19 cellular contexts compared by ENCODE assay signal in the genomic region with DNA sequence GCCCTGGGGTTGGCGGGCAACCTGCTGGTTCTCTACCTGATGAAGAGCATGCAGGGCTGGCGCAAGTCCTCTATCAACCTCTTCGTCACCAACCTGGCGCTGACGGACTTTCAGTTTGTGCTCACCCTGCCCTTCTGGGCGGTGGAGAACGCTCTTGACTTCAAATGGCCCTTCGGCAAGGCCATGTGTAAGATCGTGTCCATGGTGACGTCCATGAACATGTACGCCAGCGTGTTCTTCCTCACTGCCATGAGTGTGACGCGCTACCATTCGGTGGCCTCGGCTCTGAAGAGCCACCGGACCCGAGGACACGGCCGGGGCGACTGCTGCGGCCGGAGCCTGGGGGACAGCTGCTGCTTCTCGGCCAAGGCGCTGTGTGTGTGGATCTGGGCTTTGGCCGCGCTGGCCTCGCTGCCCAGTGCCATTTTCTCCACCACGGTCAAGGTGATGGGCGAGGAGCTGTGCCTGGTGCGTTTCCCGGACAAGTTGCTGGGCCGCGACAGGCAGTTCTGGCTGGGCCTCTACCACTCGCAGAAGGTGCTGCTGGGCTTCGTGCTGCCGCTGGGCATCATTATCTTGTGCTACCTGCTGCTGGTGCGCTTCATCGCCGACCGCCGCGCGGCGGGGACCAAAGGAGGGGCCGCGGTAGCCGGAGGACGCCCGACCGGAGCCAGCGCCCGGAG. TPM values are rescaled to one million over a fixed set of nuclear protein-coding genes. Genes with fewer than 3 reads are reported as not detected.
DNase-seq lines count a peak whose midpoint lies in the region; ATAC-seq, FAIRE-seq and TF ChIP-seq lines count a peak whose summit lies in the region.
"Had no signal": no experiment of that assay in that cellular context is flagged by ENCODE, and none has a peak within 500 bp of the region (broad histone marks: within the 10 kb centered on the region; RNA-seq: fewer than 3 reads in every experiment).

No MANE protein-coding gene starts in this region.

- intact Hi-C loops in breast epithelium (cut with DNase I; ENCODE audit: low total_unique reads), result no loop called here
- intact Hi-C loops in MCF 10A (cut with micrococcal nuclease), result loop anchor here (10.0 kb wide), 1 partner anchor 462 kb away; no protein-coding TSS in a partner anchor
- intact Hi-C loops in lower lobe of right lung (cut with DNase I), result no loop called here

- H3K27me3 Mint-ChIP-seq in MCF 10A (ENCODE audit: insufficient read depth, unreplicated experiment), result peaks cover 45% of the 10 kb centered on the region
- H3K27me3 Mint-ChIP-seq in osteocyte (ENCODE audit: unreplicated experiment), result peaks cover 33% of the 10 kb centered on the region

- no peak for ATAC-seq in lower lobe of right lung
- ATAC-seq in thoracic aorta (ENCODE audit: insufficient number of reproducible peaks, low FRiP score, low read depth), result no peak
- no peak for ATAC-seq in GM18861 (IDR thresholded peaks at IDR 0.05; ENCODE audit: unreplicated experiment)

- H3K4me1 Mint-ChIP-seq in MCF 10A (ENCODE audit: insufficient read depth, unreplicated experiment), result peaks cover 7% of the 10 kb centered on the region
- H3K4me1 Mint-ChIP-seq in osteocyte (ENCODE audit: unreplicated experiment), result peaks cover 8% of the 10 kb centered on the region

- POLR2A ChIA-PET in MCF 10A (lab: Yijun Ruan, JAX), result no interaction called here

- DNase-seq in breast epithelium (ENCODE audit: low spot score in 2 of 2) (no peak), MCF 10A (ENCODE audit: unreplicated experiment) (no peak), bronchial epithelial cell (ENCODE audit: low read depth) (no peak), lower lobe of right lung (no peak), thoracic aorta (ENCODE audit: low spot score) (no peak), nucleus accumbens (lab: John Stamatoyannopoulos, UW) (no peak), osteocyte (ENCODE audit: extremely low spot score, unreplicated experiment) (no peak)
- DNase-seq: activated CD4-positive, alpha-beta memory T cell treated with anti-CD3 and anti-CD28 coated beads for 36 hours; COR-L47; KG1; NCI-H1417 treated with DMSO at 0.1 percent for 48 hours; stimulated activated CD4-positive, alpha-beta T cell treated with anti-CD3 and anti-CD28 coated beads, Interleukin-15, amount 100 ng/mL, for 24 hours had no signal

- peak; percentile 32 for FAIRE-seq in bronchial epithelial cell (lab: Jason Lieb, UNC)
- FAIRE-seq: GM12892 had no signal

- H3K36me3 Mint-ChIP-seq in MCF 10A (ENCODE audit: insufficient read depth, unreplicated experiment), result no peaks in the 10 kb centered on the region
- no peaks in the 10 kb centered on the region for H3K36me3 Mint-ChIP-seq in osteocyte (ENCODE audit: unreplicated experiment)
- H3K36me3 Mint-ChIP-seq: activated CD4-positive, alpha-beta memory T cell treated with anti-CD3 and anti-CD28 coated beads for 36 hours had no signal

- H3K9me3 Mint-ChIP-seq in MCF 10A (ENCODE audit: unreplicated experiment) (no peaks in the 10 kb centered on the region), osteocyte (ENCODE audit: unreplicated experiment) (no peaks in the 10 kb centered on the region)
- H3K9me3 Mint-ChIP-seq: activated CD4-positive, alpha-beta memory T cell treated with anti-CD3 and anti-CD28 coated beads for 36 hours; activated T-helper 1 cell treated with anti-CD3 and anti-CD28 coated beads, Interleukin-12 subunit alpha, Interleukin-12 subunit beta, Interleukin-2, Interleukin-4 antibody, amounts not matched to agents 30 ng/mL and 10 ng/mL and 1 ng/mL, durations not matched to agents 14 hours and 24 hours and 36 hours had no signal

- H3K27ac Mint-ChIP-seq in MCF 10A (ENCODE audit: low read depth, unreplicated experiment) (no peak overlapping the region), osteocyte (ENCODE audit: unreplicated experiment) (no peak overlapping the region)
- H3K27ac Mint-ChIP-seq: activated CD4-positive, alpha-beta memory T cell treated with anti-CD3 and anti-CD28 coated beads for 36 hours; activated T-helper 1 cell treated with anti-CD3 and anti-CD28 coated beads, Interleukin-12 subunit alpha, Interleukin-12 subunit beta, Interleukin-2, Interleukin-4 antibody, amounts not matched to agents 30 ng/mL and 10 ng/mL and 1 ng/mL, durations not matched to agents 14 hours and 24 hours and 36 hours had no signal

- peaks cover 8 to 47% of the 10 kb centered on the region in 2 donors for H3K27me3 ChIP-seq in breast epithelium
- H3K27me3 ChIP-seq in bronchial epithelial cell (ENCODE audit: control insufficient read depth, insufficient read depth, low read length), result peaks cover 27% of the 10 kb centered on the region
- H3K27me3 ChIP-seq in lower lobe of right lung (ENCODE audit: low read depth), result peaks cover 66% of the 10 kb centered on the region
- peaks cover 16% of the 10 kb centered on the region for H3K27me3 ChIP-seq in thoracic aorta (replicated peaks; ENCODE audit: insufficient read depth)

- H3K36me3 ChIP-seq in breast epithelium (no peaks in the 10 kb centered on the region), bronchial epithelial cell (ENCODE audit: control insufficient read depth, insufficient read depth, low read length) (no peaks in the 10 kb centered on the region), lower lobe of right lung (no peaks in the 10 kb centered on the region), thoracic aorta (no peaks in the 10 kb centered on the region)

- peak overlapping the region; percentile 20 to 64 (median 34) for H3K4me3 ChIP-seq in breast epithelium
- no peak overlapping the region for H3K4me3 ChIP-seq in bronchial epithelial cell (ENCODE audit: low read depth, low read length)
- peak overlapping the region; percentile 36 for H3K4me3 ChIP-seq in lower lobe of right lung
- H3K4me3 ChIP-seq in thoracic aorta, result peak overlapping the region; percentile 66
- H3K4me3 ChIP-seq: SK-N-MC had no signal

- BruUV-seq in MCF 10A (replicated peaks; lab: Mats Ljungman, UMichigan), result no TSS peak

- no peak for TF ChIP-seq POLR2A in breast epithelium (IDR thresholded peaks at IDR 0.05)

- no peak overlapping the region for H3K4me3 Mint-ChIP-seq in MCF 10A (ENCODE audit: unreplicated experiment)
- no peak overlapping the region for H3K4me3 Mint-ChIP-seq in osteocyte (ENCODE audit: unreplicated experiment)
- H3K4me3 Mint-ChIP-seq: activated CD4-positive, alpha-beta memory T cell treated with anti-CD3 and anti-CD28 coated beads for 36 hours; activated T-helper 1 cell treated with anti-CD3 and anti-CD28 coated beads, Interleukin-12 subunit alpha, Interleukin-12 subunit beta, Interleukin-2, Interleukin-4 antibody, amounts not matched to agents 30 ng/mL and 10 ng/mL and 1 ng/mL, durations not matched to agents 14 hours and 24 hours and 36 hours had no signal

- CTCF ChIA-PET in MCF 10A (lab: Yijun Ruan, JAX), result interaction anchor here (4.7 to 7.3 kb wide), 2 partner anchors 467 to 502 kb away, joined by 30 to 72 read pairs; no protein-coding TSS in a partner anchor

- H3K9me3 ChIP-seq in breast epithelium, result no peaks in the 10 kb centered on the region
- no peaks in the 10 kb centered on the region for H3K9me3 ChIP-seq in lower lobe of right lung
- no peaks in the 10 kb centered on the region for H3K9me3 ChIP-seq in thoracic aorta

- no peak overlapping the region for H3K27ac ChIP-seq in breast epithelium
- H3K27ac ChIP-seq in lower lobe of right lung, result no peak overlapping the region
- H3K27ac ChIP-seq in thoracic aorta, result no peak overlapping the region
- H3K27ac ChIP-seq: foreskin keratinocyte, SK-N-MC had no signal

- H3K4me1 ChIP-seq in breast epithelium (peaks cover 0 to 4% of the 10 kb centered on the region in 2 donors), lower lobe of right lung (peaks cover 16% of the 10 kb centered on the region), thoracic aorta (ENCODE audit: control insufficient read depth in 1 of 2, low read depth in 2 of 2) (peaks cover 10 to 25% of the 10 kb centered on the region in 2 donors)
- H3K4me1 ChIP-seq: foreskin keratinocyte had no signal

- TF ChIP-seq CTCF in breast epithelium (IDR thresholded peaks at IDR 0.05), result no peak
- TF ChIP-seq CTCF in MCF 10A (IDR thresholded peaks at IDR 0.05; ENCODE audit: unreplicated experiment), result no peak
- no peak for TF ChIP-seq CTCF in bronchial epithelial cell (IDR thresholded peaks at IDR 0.05; ENCODE audit: insufficient read depth, low read length, severe bottlenecking)
- TF ChIP-seq CTCF in lower lobe of right lung (IDR thresholded peaks at IDR 0.05), result no peak
- no peak for TF ChIP-seq CTCF in thoracic aorta (IDR thresholded peaks at IDR 0.05)
- TF ChIP-seq CTCF in osteocyte (IDR thresholded peaks at IDR 0.05), result no peak

RNA-seq across cellular contexts. Expression of a gene that starts 1.0 kb away (rescaled TPM):
- not detected for total RNA-seq in breast epithelium
- not detected in 2 replicates for total RNA-seq in MCF 10A (2022)
- total RNA-seq in bronchial epithelial cell, result not detected in 2 replicates
- total RNA-seq in lower lobe of right lung, result not detected
- total RNA-seq in thoracic aorta, result not detected
- total RNA-seq in osteocyte, result not detected in 2 replicates
- total RNA-seq: activated CD4-positive, alpha-beta memory T cell treated with anti-CD3 and anti-CD28 coated beads for 36 hours; activated T-helper 1 cell treated with anti-CD3 and anti-CD28 coated beads, Interleukin-12 subunit alpha, Interleukin-12 subunit beta, Interleukin-2, Interleukin-4 antibody, amounts not matched to agents 30 ng/mL and 10 ng/mL and 1 ng/mL, durations not matched to agents 14 hours and 24 hours and 36 hours; foreskin keratinocyte; NCI-H460; subcutaneous adipose tissue had no signal

RNA-seq across cellular contexts. Expression of a gene that starts 45.4 kb away (rescaled TPM):
- 10 to 100 TPM in 2 of 3 donors, 1 to 10 TPM in 1; 4.4 to 17.4 (median 15.0) TPM for total RNA-seq in breast epithelium
- total RNA-seq in MCF 10A (2022), result not detected in 2 replicates
- 0.26 TPM in 1 of 2 replicates, not detected in the other for total RNA-seq in bronchial epithelial cell
- total RNA-seq in lower lobe of right lung, result 7.6 TPM
- 1 to 10 TPM; 7.3 to 8.0 TPM for total RNA-seq in thoracic aorta
- total RNA-seq in osteocyte, result 13.9 and 15.5 TPM in 2 replicates
- total RNA-seq: activated CD4-positive, alpha-beta memory T cell treated with anti-CD3 and anti-CD28 coated beads for 36 hours; activated T-helper 1 cell treated with anti-CD3 and anti-CD28 coated beads, Interleukin-12 subunit alpha, Interleukin-12 subunit beta, Interleukin-2, Interleukin-4 antibody, amounts not matched to agents 30 ng/mL and 10 ng/mL and 1 ng/mL, durations not matched to agents 14 hours and 24 hours and 36 hours had no signal

RNA-seq across cellular contexts. Expression of a gene that starts 47.3 kb away (rescaled TPM):
- total RNA-seq in breast epithelium (not detected), MCF 10A (2022) (not detected in 2 replicates), bronchial epithelial cell (not detected in 2 replicates), lower lobe of right lung (not detected), thoracic aorta (not detected), osteocyte (not detected in 2 replicates)
- total RNA-seq: activated CD4-positive, alpha-beta memory T cell treated with anti-CD3 and anti-CD28 coated beads for 36 hours; foreskin keratinocyte; NCI-H460; subcutaneous adipose tissue had no signal
